Comparison of ENCODE assay signal across 23 cellular contexts in genomic region chr13:79796116-79796515, GRCh38.
"Had no signal": no experiment of that assay in that cellular context is flagged by ENCODE, and none has a peak within 500 bp of the region (broad histone marks: within the 10 kb centered on the region; RNA-seq: fewer than 3 reads in every experiment).

No MANE protein-coding gene starts in this region.

- ATAC-seq: activated CD8-positive, alpha-beta memory T cell treated with anti-CD3 and anti-CD28 coated beads, Interleukin-2, amount 10 ng/mL, durations not matched to agents 7 days and 5 days; activated CD8-positive, alpha-beta T cell treated with anti-CD3 and anti-CD28 coated beads for 36 hours; activated naive CD8-positive, alpha-beta T cell treated with anti-CD3 and anti-CD28 coated beads, Interleukin-2, amount 50 U/mL, for 24 hours; body of pancreas; left colon; stimulated activated naive CD8-positive, alpha-beta T cell treated with anti-CD3 and anti-CD28 coated beads, Interleukin-15, Interleukin-2, amounts not matched to agents 100 U/mL and 50 U/mL, for 24 hours had no signal

- H3K36me3 ChIP-seq: cardiac muscle cell, neural progenitor cell, sigmoid colon, spleen, thyroid gland, WERI-Rb-1 had no signal

- H3K27ac ChIP-seq: body of pancreas, cardiac muscle cell, neural progenitor cell, sigmoid colon, spleen, thyroid gland, WERI-Rb-1 had no signal

- H3K4me1 ChIP-seq: body of pancreas, sigmoid colon, spleen, thyroid gland had no signal

- H3K9me3 ChIP-seq: body of pancreas, spleen, thyroid gland had no signal

- H3K9ac ChIP-seq: neural progenitor cell had no signal

- H3K4me3 ChIP-seq: body of pancreas, cardiac muscle cell, neural progenitor cell, sigmoid colon, spleen, thyroid gland had no signal

- FAIRE-seq: endometrium, keratinocyte, TTC549 had no signal

- DNase-seq: activated CD4-positive, alpha-beta T cell treated with anti-CD3 and anti-CD28 coated beads, Interleukin-2, amount 10 ng/mL, durations not matched to agents 7 days and 5 days; activated CD4-positive, CD25-positive, alpha-beta regulatory T cell treated with anti-CD3 and anti-CD28 coated beads, Interleukin-2, amount 50 U/mL, for 72 hours; activated CD8-positive, alpha-beta memory T cell treated with anti-CD3 and anti-CD28 coated beads, Interleukin-2, amount 10 ng/mL, durations not matched to agents 7 days and 5 days; activated CD8-positive, alpha-beta T cell treated with anti-CD3 and anti-CD28 coated beads for 36 hours; activated gamma-delta T cell; activated naive CD4-positive, alpha-beta T cell treated with anti-CD3 and anti-CD28 coated beads, Interleukin-2, amount 50 U/mL, for 16 hours; activated naive CD8-positive, alpha-beta T cell treated with anti-CD3 and anti-CD28 coated beads, Interleukin-2, amount 50 U/mL, for 24 hours; anterior cingulate cortex; body of pancreas; left colon; naive B cell; retina; sigmoid colon; spleen; stimulated activated CD4-positive, alpha-beta T cell treated with anti-CD3 and anti-CD28 coated beads, Interleukin-4, amount 100 ng/mL, for 24 hours; stimulated activated naive CD8-positive, alpha-beta T cell treated with anti-CD3 and anti-CD28 coated beads, Interleukin-15, Interleukin-2, amounts not matched to agents 100 U/mL and 50 U/mL, for 24 hours; thyroid gland; WERI-Rb-1 had no signal

- H3K27me3 ChIP-seq: body of pancreas, cardiac muscle cell, neural progenitor cell, sigmoid colon, spleen, thyroid gland had no signal

- H3K4me2 ChIP-seq: neural progenitor cell had no signal

- H2AFZ ChIP-seq: neural progenitor cell had no signal
